Comparison of ENCODE assay signal across 1 cellular context in the genomic region with DNA sequence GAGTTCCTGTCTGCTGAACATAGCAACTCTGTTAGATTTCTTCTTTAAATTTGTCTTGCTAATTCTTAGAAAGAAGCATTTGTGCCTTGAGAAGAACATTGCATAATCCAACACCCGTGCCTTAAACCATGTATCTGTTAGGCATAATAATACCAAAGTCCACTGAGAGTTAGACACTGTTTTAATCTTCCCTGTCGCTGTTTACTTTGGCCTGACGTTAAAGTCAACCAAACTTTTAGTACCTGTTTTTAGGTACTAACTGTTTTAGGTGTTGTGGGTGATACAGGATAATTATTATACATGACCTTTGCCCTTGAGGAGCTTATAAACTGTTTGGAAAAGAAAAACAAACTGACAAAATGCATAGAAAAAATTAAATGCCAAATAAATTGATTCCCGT.
TF ChIP-seq lines count a peak whose summit lies in the region.

No MANE protein-coding gene starts in this region.

TF ChIP-seq in HepG2, 621 proteins besides CTCF, POLR2A, EP300 and RAD21 (continued from another document and continues in another):
- TF ChIP-seq, protein P1, sequence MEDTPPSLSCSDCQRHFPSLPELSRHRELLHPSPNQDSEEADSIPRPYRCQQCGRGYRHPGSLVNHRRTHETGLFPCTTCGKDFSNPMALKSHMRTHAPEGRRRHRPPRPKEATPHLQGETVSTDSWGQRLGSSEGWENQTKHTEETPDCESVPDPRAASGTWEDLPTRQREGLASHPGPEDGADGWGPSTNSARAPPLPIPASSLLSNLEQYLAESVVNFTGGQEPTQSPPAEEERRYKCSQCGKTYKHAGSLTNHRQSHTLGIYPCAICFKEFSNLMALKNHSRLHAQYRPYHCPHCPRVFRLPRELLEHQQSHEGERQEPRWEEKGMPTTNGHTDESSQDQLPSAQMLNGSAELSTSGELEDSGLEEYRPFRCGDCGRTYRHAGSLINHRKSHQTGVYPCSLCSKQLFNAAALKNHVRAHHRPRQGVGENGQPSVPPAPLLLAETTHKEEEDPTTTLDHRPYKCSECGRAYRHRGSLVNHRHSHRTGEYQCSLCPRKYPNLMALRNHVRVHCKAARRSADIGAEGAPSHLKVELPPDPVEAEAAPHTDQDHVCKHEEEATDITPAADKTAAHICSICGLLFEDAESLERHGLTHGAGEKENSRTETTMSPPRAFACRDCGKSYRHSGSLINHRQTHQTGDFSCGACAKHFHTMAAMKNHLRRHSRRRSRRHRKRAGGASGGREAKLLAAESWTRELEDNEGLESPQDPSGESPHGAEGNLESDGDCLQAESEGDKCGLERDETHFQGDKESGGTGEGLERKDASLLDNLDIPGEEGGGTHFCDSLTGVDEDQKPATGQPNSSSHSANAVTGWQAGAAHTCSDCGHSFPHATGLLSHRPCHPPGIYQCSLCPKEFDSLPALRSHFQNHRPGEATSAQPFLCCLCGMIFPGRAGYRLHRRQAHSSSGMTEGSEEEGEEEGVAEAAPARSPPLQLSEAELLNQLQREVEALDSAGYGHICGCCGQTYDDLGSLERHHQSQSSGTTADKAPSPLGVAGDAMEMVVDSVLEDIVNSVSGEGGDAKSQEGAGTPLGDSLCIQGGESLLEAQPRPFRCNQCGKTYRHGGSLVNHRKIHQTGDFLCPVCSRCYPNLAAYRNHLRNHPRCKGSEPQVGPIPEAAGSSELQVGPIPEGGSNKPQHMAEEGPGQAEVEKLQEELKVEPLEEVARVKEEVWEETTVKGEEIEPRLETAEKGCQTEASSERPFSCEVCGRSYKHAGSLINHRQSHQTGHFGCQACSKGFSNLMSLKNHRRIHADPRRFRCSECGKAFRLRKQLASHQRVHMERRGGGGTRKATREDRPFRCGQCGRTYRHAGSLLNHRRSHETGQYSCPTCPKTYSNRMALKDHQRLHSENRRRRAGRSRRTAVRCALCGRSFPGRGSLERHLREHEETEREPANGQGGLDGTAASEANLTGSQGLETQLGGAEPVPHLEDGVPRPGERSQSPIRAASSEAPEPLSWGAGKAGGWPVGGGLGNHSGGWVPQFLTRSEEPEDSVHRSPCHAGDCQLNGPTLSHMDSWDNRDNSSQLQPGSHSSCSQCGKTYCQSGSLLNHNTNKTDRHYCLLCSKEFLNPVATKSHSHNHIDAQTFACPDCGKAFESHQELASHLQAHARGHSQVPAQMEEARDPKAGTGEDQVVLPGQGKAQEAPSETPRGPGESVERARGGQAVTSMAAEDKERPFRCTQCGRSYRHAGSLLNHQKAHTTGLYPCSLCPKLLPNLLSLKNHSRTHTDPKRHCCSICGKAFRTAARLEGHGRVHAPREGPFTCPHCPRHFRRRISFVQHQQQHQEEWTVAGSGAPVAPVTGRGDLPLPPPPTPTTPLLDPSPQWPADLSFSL (CRISPR knock-in tag; IDR thresholded peaks at IDR 0.05): no peak
- TF ChIP-seq THYN1 (CRISPR knock-in tag; IDR thresholded peaks at IDR 0.05; ENCODE audit: borderline replicate concordance, low read depth) (no peak), SMC3 (IDR thresholded peaks at IDR 0.05; ENCODE audit: low read length) (no peak), ZNF496 (CRISPR knock-in tag; IDR thresholded peaks at IDR 0.05; ENCODE audit: insufficient replicate concordance) (no peak), CCAR2 (optimal IDR thresholded peaks at IDR 0.05; ENCODE audit: low read depth, low read length) (no peak), SMARCC2 (IDR thresholded peaks at IDR 0.05) (no peak), ZNF598 (CRISPR knock-in tag; IDR thresholded peaks at IDR 0.05; ENCODE audit: borderline replicate concordance) (no peak), TCF7 (IDR thresholded peaks at IDR 0.05; ENCODE audit: low read depth) (peak; percentile 32; the same call in 1 of the 2 replicates), HOXA9 (CRISPR knock-in tag; IDR thresholded peaks at IDR 0.05; ENCODE audit: borderline replicate concordance) (no peak), RCOR2 (CRISPR knock-in tag; IDR thresholded peaks at IDR 0.05) (0 out of 2 replicates have a peak, but pooled peaks have one; percentile 23), ZFP62 (CRISPR knock-in tag; IDR thresholded peaks at IDR 0.05) (no peak), PAF1 (CRISPR knock-in tag; IDR thresholded peaks at IDR 0.05) (no peak), POGZ (CRISPR knock-in tag; IDR thresholded peaks at IDR 0.05) (peak; percentile 63; the same call in 1 of the 2 replicates), EEA1 (CRISPR knock-in tag; IDR thresholded peaks at IDR 0.05; ENCODE audit: borderline replicate concordance) (no peak), SOX13 (IDR thresholded peaks at IDR 0.05) (no peak), SOX13 (CRISPR knock-in tag; conservative IDR thresholded peaks at IDR 0.05 in 1 of 2, IDR thresholded peaks at IDR 0.05 in 1 of 2) (peak in 1 of 2 experiments; percentile 67; a peak in 1 of 4 replicates), FOXA1 (IDR thresholded peaks at IDR 0.05) (no peak), FOXA1 (CRISPR knock-in tag; IDR thresholded peaks at IDR 0.05) (peak; percentile 81), ZNF329 (CRISPR knock-in tag; IDR thresholded peaks at IDR 0.05; ENCODE audit: low read depth) (no peak), RAD51 (IDR thresholded peaks at IDR 0.05; ENCODE audit: borderline replicate concordance) (no peak), HDAC1 (CRISPR knock-in tag; IDR thresholded peaks at IDR 0.05) (no peak), SAFB2 (CRISPR knock-in tag; IDR thresholded peaks at IDR 0.05; ENCODE audit: borderline replicate concordance, low read depth) (no peak), SOX5 (CRISPR knock-in tag; IDR thresholded peaks at IDR 0.05; ENCODE audit: borderline replicate concordance) (peak; percentile 76; the same call in 1 of the 2 replicates), NCOA1 (CRISPR knock-in tag; IDR thresholded peaks at IDR 0.05) (no peak), KDM2A (CRISPR knock-in tag; IDR thresholded peaks at IDR 0.05; ENCODE audit: borderline replicate concordance, low read depth) (no peak), SRSF1 (optimal IDR thresholded peaks at IDR 0.05; ENCODE audit: low read depth, low read length) (no peak), SMAD1 (CRISPR knock-in tag; IDR thresholded peaks at IDR 0.05; ENCODE audit: borderline replicate concordance, low read depth) (no peak), FOXO1 (CRISPR knock-in tag; IDR thresholded peaks at IDR 0.05) (peak; percentile 35; the same call in 1 of the 2 replicates), SAP130 (CRISPR knock-in tag; IDR thresholded peaks at IDR 0.05; ENCODE audit: low read depth) (peak; percentile 55), SRSF4 (IDR thresholded peaks at IDR 0.05; ENCODE audit: low read depth, low read length, poor library complexity, severe bottlenecking) (no peak), ZBTB7A (CRISPR knock-in tag; IDR thresholded peaks at IDR 0.05) (no peak), NFRKB (IDR thresholded peaks at IDR 0.05) (no peak), ATAD3A (CRISPR knock-in tag; IDR thresholded peaks at IDR 0.05) (no peak)
- TF ChIP-seq, protein P2, sequence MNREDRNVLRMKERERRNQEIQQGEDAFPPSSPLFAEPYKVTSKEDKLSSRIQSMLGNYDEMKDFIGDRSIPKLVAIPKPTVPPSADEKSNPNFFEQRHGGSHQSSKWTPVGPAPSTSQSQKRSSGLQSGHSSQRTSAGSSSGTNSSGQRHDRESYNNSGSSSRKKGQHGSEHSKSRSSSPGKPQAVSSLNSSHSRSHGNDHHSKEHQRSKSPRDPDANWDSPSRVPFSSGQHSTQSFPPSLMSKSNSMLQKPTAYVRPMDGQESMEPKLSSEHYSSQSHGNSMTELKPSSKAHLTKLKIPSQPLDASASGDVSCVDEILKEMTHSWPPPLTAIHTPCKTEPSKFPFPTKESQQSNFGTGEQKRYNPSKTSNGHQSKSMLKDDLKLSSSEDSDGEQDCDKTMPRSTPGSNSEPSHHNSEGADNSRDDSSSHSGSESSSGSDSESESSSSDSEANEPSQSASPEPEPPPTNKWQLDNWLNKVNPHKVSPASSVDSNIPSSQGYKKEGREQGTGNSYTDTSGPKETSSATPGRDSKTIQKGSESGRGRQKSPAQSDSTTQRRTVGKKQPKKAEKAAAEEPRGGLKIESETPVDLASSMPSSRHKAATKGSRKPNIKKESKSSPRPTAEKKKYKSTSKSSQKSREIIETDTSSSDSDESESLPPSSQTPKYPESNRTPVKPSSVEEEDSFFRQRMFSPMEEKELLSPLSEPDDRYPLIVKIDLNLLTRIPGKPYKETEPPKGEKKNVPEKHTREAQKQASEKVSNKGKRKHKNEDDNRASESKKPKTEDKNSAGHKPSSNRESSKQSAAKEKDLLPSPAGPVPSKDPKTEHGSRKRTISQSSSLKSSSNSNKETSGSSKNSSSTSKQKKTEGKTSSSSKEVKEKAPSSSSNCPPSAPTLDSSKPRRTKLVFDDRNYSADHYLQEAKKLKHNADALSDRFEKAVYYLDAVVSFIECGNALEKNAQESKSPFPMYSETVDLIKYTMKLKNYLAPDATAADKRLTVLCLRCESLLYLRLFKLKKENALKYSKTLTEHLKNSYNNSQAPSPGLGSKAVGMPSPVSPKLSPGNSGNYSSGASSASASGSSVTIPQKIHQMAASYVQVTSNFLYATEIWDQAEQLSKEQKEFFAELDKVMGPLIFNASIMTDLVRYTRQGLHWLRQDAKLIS (CRISPR knock-in tag; IDR thresholded peaks at IDR 0.05): no peak
- TF ChIP-seq, protein P3, sequence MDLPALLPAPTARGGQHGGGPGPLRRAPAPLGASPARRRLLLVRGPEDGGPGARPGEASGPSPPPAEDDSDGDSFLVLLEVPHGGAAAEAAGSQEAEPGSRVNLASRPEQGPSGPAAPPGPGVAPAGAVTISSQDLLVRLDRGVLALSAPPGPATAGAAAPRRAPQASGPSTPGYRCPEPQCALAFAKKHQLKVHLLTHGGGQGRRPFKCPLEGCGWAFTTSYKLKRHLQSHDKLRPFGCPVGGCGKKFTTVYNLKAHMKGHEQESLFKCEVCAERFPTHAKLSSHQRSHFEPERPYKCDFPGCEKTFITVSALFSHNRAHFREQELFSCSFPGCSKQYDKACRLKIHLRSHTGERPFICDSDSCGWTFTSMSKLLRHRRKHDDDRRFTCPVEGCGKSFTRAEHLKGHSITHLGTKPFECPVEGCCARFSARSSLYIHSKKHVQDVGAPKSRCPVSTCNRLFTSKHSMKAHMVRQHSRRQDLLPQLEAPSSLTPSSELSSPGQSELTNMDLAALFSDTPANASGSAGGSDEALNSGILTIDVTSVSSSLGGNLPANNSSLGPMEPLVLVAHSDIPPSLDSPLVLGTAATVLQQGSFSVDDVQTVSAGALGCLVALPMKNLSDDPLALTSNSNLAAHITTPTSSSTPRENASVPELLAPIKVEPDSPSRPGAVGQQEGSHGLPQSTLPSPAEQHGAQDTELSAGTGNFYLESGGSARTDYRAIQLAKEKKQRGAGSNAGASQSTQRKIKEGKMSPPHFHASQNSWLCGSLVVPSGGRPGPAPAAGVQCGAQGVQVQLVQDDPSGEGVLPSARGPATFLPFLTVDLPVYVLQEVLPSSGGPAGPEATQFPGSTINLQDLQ (CRISPR knock-in tag; IDR thresholded peaks at IDR 0.05): no peak
- TF ChIP-seq, protein P4, sequence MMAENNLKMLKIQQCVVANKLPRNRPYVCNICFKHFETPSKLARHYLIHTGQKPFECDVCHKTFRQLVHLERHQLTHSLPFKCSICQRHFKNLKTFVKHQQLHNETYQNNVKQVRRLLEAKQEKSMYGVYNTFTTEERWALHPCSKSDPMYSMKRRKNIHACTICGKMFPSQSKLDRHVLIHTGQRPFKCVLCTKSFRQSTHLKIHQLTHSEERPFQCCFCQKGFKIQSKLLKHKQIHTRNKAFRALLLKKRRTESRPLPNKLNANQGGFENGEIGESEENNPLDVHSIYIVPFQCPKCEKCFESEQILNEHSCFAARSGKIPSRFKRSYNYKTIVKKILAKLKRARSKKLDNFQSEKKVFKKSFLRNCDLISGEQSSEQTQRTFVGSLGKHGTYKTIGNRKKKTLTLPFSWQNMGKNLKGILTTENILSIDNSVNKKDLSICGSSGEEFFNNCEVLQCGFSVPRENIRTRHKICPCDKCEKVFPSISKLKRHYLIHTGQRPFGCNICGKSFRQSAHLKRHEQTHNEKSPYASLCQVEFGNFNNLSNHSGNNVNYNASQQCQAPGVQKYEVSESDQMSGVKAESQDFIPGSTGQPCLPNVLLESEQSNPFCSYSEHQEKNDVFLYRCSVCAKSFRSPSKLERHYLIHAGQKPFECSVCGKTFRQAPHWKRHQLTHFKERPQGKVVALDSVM (CRISPR knock-in tag; IDR thresholded peaks at IDR 0.05): no peak
- TF ChIP-seq, protein P5, sequence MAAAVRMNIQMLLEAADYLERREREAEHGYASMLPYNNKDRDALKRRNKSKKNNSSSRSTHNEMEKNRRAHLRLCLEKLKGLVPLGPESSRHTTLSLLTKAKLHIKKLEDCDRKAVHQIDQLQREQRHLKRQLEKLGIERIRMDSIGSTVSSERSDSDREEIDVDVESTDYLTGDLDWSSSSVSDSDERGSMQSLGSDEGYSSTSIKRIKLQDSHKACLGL (CRISPR knock-in tag; IDR thresholded peaks at IDR 0.05): no peak
- TF ChIP-seq, protein P6, sequence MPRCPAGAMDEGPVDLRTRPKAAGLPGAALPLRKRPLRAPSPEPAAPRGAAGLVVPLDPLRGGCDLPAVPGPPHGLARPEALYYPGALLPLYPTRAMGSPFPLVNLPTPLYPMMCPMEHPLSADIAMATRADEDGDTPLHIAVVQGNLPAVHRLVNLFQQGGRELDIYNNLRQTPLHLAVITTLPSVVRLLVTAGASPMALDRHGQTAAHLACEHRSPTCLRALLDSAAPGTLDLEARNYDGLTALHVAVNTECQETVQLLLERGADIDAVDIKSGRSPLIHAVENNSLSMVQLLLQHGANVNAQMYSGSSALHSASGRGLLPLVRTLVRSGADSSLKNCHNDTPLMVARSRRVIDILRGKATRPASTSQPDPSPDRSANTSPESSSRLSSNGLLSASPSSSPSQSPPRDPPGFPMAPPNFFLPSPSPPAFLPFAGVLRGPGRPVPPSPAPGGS (CRISPR knock-in tag; IDR thresholded peaks at IDR 0.05): no peak
- TF ChIP-seq, protein P7, sequence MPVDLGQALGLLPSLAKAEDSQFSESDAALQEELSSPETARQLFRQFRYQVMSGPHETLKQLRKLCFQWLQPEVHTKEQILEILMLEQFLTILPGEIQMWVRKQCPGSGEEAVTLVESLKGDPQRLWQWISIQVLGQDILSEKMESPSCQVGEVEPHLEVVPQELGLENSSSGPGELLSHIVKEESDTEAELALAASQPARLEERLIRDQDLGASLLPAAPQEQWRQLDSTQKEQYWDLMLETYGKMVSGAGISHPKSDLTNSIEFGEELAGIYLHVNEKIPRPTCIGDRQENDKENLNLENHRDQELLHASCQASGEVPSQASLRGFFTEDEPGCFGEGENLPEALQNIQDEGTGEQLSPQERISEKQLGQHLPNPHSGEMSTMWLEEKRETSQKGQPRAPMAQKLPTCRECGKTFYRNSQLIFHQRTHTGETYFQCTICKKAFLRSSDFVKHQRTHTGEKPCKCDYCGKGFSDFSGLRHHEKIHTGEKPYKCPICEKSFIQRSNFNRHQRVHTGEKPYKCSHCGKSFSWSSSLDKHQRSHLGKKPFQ (CRISPR knock-in tag; IDR thresholded peaks at IDR 0.05; ENCODE audit: insufficient replicate concordance): no peak
- TF ChIP-seq, protein P8, sequence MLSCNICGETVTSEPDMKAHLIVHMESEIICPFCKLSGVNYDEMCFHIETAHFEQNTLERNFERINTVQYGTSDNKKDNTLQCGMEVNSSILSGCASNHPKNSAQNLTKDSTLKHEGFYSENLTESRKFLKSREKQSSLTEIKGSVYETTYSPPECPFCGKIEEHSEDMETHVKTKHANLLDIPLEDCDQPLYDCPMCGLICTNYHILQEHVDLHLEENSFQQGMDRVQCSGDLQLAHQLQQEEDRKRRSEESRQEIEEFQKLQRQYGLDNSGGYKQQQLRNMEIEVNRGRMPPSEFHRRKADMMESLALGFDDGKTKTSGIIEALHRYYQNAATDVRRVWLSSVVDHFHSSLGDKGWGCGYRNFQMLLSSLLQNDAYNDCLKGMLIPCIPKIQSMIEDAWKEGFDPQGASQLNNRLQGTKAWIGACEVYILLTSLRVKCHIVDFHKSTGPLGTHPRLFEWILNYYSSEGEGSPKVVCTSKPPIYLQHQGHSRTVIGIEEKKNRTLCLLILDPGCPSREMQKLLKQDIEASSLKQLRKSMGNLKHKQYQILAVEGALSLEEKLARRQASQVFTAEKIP (CRISPR knock-in tag; IDR thresholded peaks at IDR 0.05; ENCODE audit: borderline replicate concordance): no peak
